Comparison of ENCODE assay signal across 20 cellular contexts in genomic region chr17:81150379-81151038, GRCh38. TPM values are rescaled to one million over a fixed set of nuclear protein-coding genes. Genes with fewer than 3 reads are reported as not detected.
DNase-seq lines count a peak whose midpoint lies in the region; ATAC-seq lines count a peak whose summit lies in the region.
"Had no signal": no experiment of that assay in that cellular context is flagged by ENCODE, and none has a peak within 500 bp of the region (broad histone marks: within the 10 kb centered on the region; RNA-seq: fewer than 3 reads in every experiment).

No MANE protein-coding gene starts in this region.

- H2AFZ ChIP-seq in neuronal stem cell (ENCODE audit: low read length) = no peak overlapping the region
- H2AFZ ChIP-seq: hepatocyte had no signal

- peak overlapping the region; percentile 47 for H2BK120ac ChIP-seq in neuronal stem cell (ENCODE audit: low read depth, low read length)

- H4K8ac ChIP-seq in neuronal stem cell (ENCODE audit: low read depth, low read length) = no peak overlapping the region

- ATAC-seq in Right ventricle myocardium superior (ENCODE audit: poor library complexity) (no peak), GM19467 (IDR thresholded peaks at IDR 0.05; ENCODE audit: unreplicated experiment) (no peak), GM21723 (IDR thresholded peaks at IDR 0.05; ENCODE audit: unreplicated experiment) (no peak)

- H3K27me3 Mint-ChIP-seq in activated CD4-positive, alpha-beta memory T cell treated with anti-CD3 and anti-CD28 coated beads for 36 hours = peaks cover 2% of the 10 kb centered on the region
- H3K27me3 Mint-ChIP-seq: progenitor cell of endocrine pancreas had no signal

- H3K27ac Mint-ChIP-seq in activated CD4-positive, alpha-beta memory T cell treated with anti-CD3 and anti-CD28 coated beads for 36 hours = no peak overlapping the region
- H3K27ac Mint-ChIP-seq: activated B cell treated with CpG ODN at 0.5 μM for 24 hours, progenitor cell of endocrine pancreas had no signal

- no peak overlapping the region for H3K18ac ChIP-seq in neuronal stem cell (ENCODE audit: low read length)

- no peaks in the 10 kb centered on the region for H3K36me3 ChIP-seq in neuronal stem cell (replicated peaks in 1 of 2; ENCODE audit: control insufficient read depth in 2 of 2, insufficient read depth in 2 of 2, low read length in 2 of 2)
- H3K36me3 ChIP-seq: vagina had no signal

- H3K27ac ChIP-seq in neuronal stem cell (replicated peaks; ENCODE audit: low read length) = no peak overlapping the region
- H3K27ac ChIP-seq: hepatocyte, vagina had no signal

- H2AK5ac ChIP-seq in neuronal stem cell (ENCODE audit: low read depth, low read length) = peak overlapping the region; percentile 68

- H2BK15ac ChIP-seq in neuronal stem cell (ENCODE audit: low read length) = no peak overlapping the region

- intact Hi-C loops in Right ventricle myocardium superior (cut with DNase I) = no loop called here
- intact Hi-C loops in activated CD4-positive, alpha-beta memory T cell treated with anti-CD3 and anti-CD28 coated beads for 36 hours (cut with micrococcal nuclease) = no loop called here

- peaks cover 7% of the 10 kb centered on the region for H3K4me1 Mint-ChIP-seq in activated CD4-positive, alpha-beta memory T cell treated with anti-CD3 and anti-CD28 coated beads for 36 hours (ENCODE audit: low read depth)

- H2BK5ac ChIP-seq in neuronal stem cell (ENCODE audit: low read length) = no peak overlapping the region

- no peak overlapping the region for H3K4ac ChIP-seq in neuronal stem cell (ENCODE audit: low read length)

- H3K4me3 ChIP-seq in neuronal stem cell (ENCODE audit: low read length in 2 of 2) = no peak overlapping the region
- H3K4me3 ChIP-seq: hepatocyte, vagina had no signal

- POLR2A ChIA-PET in activated CD4-positive, alpha-beta memory T cell treated with anti-CD3 and anti-CD28 coated beads for 36 hours (lab: Charles Lee) = no interaction called here

- H3K9me3 ChIP-seq in neuronal stem cell (replicated peaks in 1 of 2; ENCODE audit: control insufficient read depth in 2 of 2, insufficient read depth in 1 of 2, low read depth in 1 of 2, low read length in 2 of 2) = no peaks in the 10 kb centered on the region
- H3K9me3 ChIP-seq: Caco-2, vagina had no signal

- H3K14ac ChIP-seq in neuronal stem cell (ENCODE audit: low read length) = peak overlapping the region; percentile 38

- H3K79me1 ChIP-seq in neuronal stem cell (ENCODE audit: low read depth, low read length) = no peaks in the 10 kb centered on the region

- peaks cover 0 to 4% of the 10 kb centered on the region in 2 donors for H3K4me1 ChIP-seq in neuronal stem cell (ENCODE audit: control insufficient read depth in 2 of 2, insufficient read depth in 1 of 2, low read depth in 1 of 2, low read length in 2 of 2)
- H3K4me1 ChIP-seq: Caco-2, vagina had no signal

- no peaks in the 10 kb centered on the region for H3K9me3 Mint-ChIP-seq in activated CD4-positive, alpha-beta memory T cell treated with anti-CD3 and anti-CD28 coated beads for 36 hours
- H3K9me3 Mint-ChIP-seq: activated B cell treated with CpG ODN at 0.5 μM for 24 hours had no signal

- CTCF ChIA-PET in activated CD4-positive, alpha-beta memory T cell treated with anti-CD3 and anti-CD28 coated beads for 36 hours (lab: Charles Lee) = no interaction called here

- peak; percentile 56 for DNase-seq in GF-D8 (lab: John Stamatoyannopoulos, UW)
- DNase-seq in SKM-1 treated with dmso at 0.1 percent for 144 hours (lab: John Stamatoyannopoulos, UW; ENCODE audit: unreplicated experiment) = peak; percentile 45
- peak; percentile 77 for DNase-seq in Right ventricle myocardium superior
- DNase-seq in neuronal stem cell (ENCODE audit: low spot score) = no peak
- DNase-seq in activated CD4-positive, alpha-beta memory T cell treated with anti-CD3 and anti-CD28 coated beads for 36 hours = no peak
- DNase-seq in OCI-M1 (lab: John Stamatoyannopoulos, UW) = no peak
- DNase-seq: activated B cell treated with CpG ODN at 0.5 μM for 24 hours; activated CD8-positive, alpha-beta memory T cell treated with anti-CD3 and anti-CD28 coated beads for 24 hours; activated gamma-delta T cell; Caco-2; kidney glomerular epithelial cell; NCI-H446 treated with DMSO at 0.1 percent for 48 hours; stimulated activated CD4-positive, alpha-beta T cell treated with anti-CD3 and anti-CD28 coated beads, Interleukin-12 subunit alpha, Interleukin-12 subunit beta, amount 100 ng/mL, for 4 hours; stimulated activated naive CD4-positive, alpha-beta T cell had no signal

- no peak overlapping the region for H3K4me2 ChIP-seq in neuronal stem cell (ENCODE audit: insufficient read depth, low read length, poor library complexity, severe bottlenecking)
- H3K4me2 ChIP-seq: hepatocyte had no signal

- H3K23ac ChIP-seq in neuronal stem cell (ENCODE audit: low read depth, low read length, poor library complexity) = peak overlapping the region; percentile 89

- H4K91ac ChIP-seq in neuronal stem cell (ENCODE audit: low read depth, low read length, poor library complexity) = no peak overlapping the region

- no peaks in the 10 kb centered on the region for H3K36me3 Mint-ChIP-seq in activated CD4-positive, alpha-beta memory T cell treated with anti-CD3 and anti-CD28 coated beads for 36 hours

- peak overlapping the region; percentile 14 for H2BK12ac ChIP-seq in neuronal stem cell (ENCODE audit: low read length)

- no peaks in the 10 kb centered on the region for H3K27me3 ChIP-seq in neuronal stem cell (ENCODE audit: control insufficient read depth in 3 of 3, insufficient read depth in 3 of 3, low read depth in 1 of 3, low read length in 3 of 3)
- H3K27me3 ChIP-seq: hepatocyte, vagina had no signal

- WGBS in neuronal stem cell (ENCODE audit: extremely low coverage in 2 of 2, insufficient read length in 2 of 2, insufficient replicate concordance in 1 of 2), 2 donors = no CpG with 5 or more reads among the region's 14 CpGs

- no peak overlapping the region for H3K4me3 Mint-ChIP-seq in activated CD4-positive, alpha-beta memory T cell treated with anti-CD3 and anti-CD28 coated beads for 36 hours
- H3K4me3 Mint-ChIP-seq: activated B cell treated with CpG ODN at 0.5 μM for 24 hours had no signal

- H3K9ac ChIP-seq in neuronal stem cell (ENCODE audit: low read depth, low read length, poor library complexity) = peak overlapping the region; percentile 44

RNA-seq across cellular contexts. Expression of gene PVALEF, which starts 14.8 kb away (rescaled TPM):
- not detected for total RNA-seq in Right ventricle myocardium superior
- polyA plus RNA-seq in neuronal stem cell (2013, experiment 1 of 2) = 0.06 TPM
- polyA plus RNA-seq in neuronal stem cell (2013, experiment 2 of 2) = 0.04 TPM
- total RNA-seq in activated CD4-positive, alpha-beta memory T cell treated with anti-CD3 and anti-CD28 coated beads for 36 hours = not detected
- total RNA-seq: activated B cell treated with CpG ODN at 0.5 μM for 24 hours; Caco-2; hepatocyte; progenitor cell of endocrine pancreas; T-helper 1 cell treated with Interleukin-12 subunit alpha and Interleukin-12 subunit beta and Interleukin-4 antibody, amounts not matched to agents 30 ng/mL and 1 ng/mL, for 36 hours; vagina had no signal

RNA-seq across cellular contexts. Expression of gene AATK, which starts 15.5 kb away (rescaled TPM):
- 5.3 TPM for total RNA-seq in Right ventricle myocardium superior
- polyA plus RNA-seq in neuronal stem cell (2013, experiment 1 of 2) = 5.6 TPM
- 5.4 TPM for polyA plus RNA-seq in neuronal stem cell (2013, experiment 2 of 2)
- total RNA-seq in activated CD4-positive, alpha-beta memory T cell treated with anti-CD3 and anti-CD28 coated beads for 36 hours = 1 to 10 TPM in 1 of 2 experiments, under 1 TPM in 1; 0.78 to 1.0 TPM

Comparison
In these comparisons a context has a peak if more than half of its experiments do, and no peak if none do; other contexts are left out.
1. DNase-seq: peak in GF-D8 (single experiment), SKM-1 treated with dmso at 0.1 percent for 144 hours (single experiment) and Right ventricle myocardium superior (single experiment); none in neuronal stem cell (single experiment), activated CD4-positive, alpha-beta memory T cell treated with anti-CD3 and anti-CD28 coated beads for 36 hours (single experiment) and OCI-M1 (single experiment).